11 cellular contexts compared by ENCODE assay signal in the genomic region with DNA sequence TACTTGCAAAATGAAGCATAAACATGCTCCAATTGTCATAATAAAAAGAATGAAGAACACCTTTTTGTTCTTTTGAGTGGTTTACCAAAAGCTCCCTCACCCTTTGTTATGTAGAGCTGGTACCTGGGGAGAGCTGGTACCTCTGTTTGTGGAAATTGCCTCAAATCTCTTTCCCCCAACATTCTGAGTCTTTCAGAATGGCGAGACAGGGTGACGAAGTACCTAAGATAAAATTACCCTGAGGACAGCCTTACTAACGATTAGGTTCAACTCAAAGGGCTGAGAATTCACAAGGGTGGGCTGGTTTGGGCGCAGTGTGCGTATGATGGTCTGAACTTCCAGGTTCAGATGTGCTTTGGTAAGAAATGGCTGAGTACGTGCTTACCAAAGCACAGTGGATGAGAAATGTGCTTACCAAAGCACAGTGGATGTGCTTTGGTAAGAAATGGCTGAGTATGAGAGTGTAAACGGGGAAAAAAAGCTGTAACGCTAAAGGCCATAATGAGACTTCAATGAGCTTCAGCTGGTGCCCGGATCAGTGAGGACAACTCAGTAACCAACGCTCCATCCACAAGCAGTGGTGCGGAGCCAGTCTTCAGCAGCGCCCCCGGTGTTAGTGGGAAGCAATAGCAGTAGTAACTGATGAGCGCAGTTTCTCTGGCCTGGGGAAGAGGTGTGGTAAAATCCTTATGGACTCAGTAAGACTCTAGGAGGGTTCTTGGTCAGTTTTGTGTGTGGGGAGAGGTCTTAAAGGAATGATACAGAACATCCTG.
A peak's percentile ranks its signal among the peaks of the same experiment; 100 is the strongest.
DNase-seq lines count a peak whose midpoint lies in the region; ATAC-seq and TF ChIP-seq lines count a peak whose summit lies in the region.
"Had no signal": no experiment of that assay in that cellular context is flagged by ENCODE, and none has a peak within 500 bp of the region (broad histone marks: within the 10 kb centered on the region; RNA-seq: fewer than 3 reads in every experiment).

No MANE protein-coding gene starts in this region.

- no peak overlapping the region for H2BK15ac ChIP-seq in mesenchymal stem cell (ENCODE audit: low read depth, poor library complexity, severe bottlenecking)

- H3K4me1 ChIP-seq in mesenchymal stem cell (ENCODE audit: control insufficient read depth, insufficient read depth, low read depth, low read length) (peaks cover 7% of the 10 kb centered on the region), gastrocnemius medialis (no peaks in the 10 kb centered on the region)

- WGBS in mesenchymal stem cell = 45% methylated on average over 14 of the region's 14 CpGs

- H3K9ac ChIP-seq in mesenchymal stem cell (ENCODE audit: low read length) = no peak overlapping the region

- H3K4ac ChIP-seq in mesenchymal stem cell (ENCODE audit: low read depth in 1 of 2, low read length in 2 of 2) = no peak overlapping the region

- no peak overlapping the region for H3K4me2 ChIP-seq in mesenchymal stem cell (ENCODE audit: low read length, poor library complexity, severe bottlenecking)

- no peak overlapping the region for H3K18ac ChIP-seq in mesenchymal stem cell (ENCODE audit: low read depth in 1 of 2, low read length in 2 of 2)

- ATAC-seq in GM21529 (IDR thresholded peaks at IDR 0.05; ENCODE audit: unreplicated experiment) = peak; percentile 92
- no peak for ATAC-seq in gastrocnemius medialis
- no peak for ATAC-seq in HG03520 (IDR thresholded peaks at IDR 0.05; ENCODE audit: unreplicated experiment)

- no peak overlapping the region for H4K91ac ChIP-seq in mesenchymal stem cell (ENCODE audit: low read length)

- peak; percentile 68 for TF ChIP-seq CTCF in GM06990 (IDR thresholded peaks at IDR 0.05; ENCODE audit: insufficient read depth, low read length, poor library complexity, severe bottlenecking)
- TF ChIP-seq CTCF in gastrocnemius medialis (IDR thresholded peaks at IDR 0.05 in 4 of 5, conservative IDR thresholded peaks at IDR 0.05 in 1 of 5) = peak in 1 of 5 experiments; percentile 25
- no peak for TF ChIP-seq CTCF in GM20000 (IDR thresholded peaks at IDR 0.05; ENCODE audit: extremely low read depth, missing control alignments)

- in situ Hi-C loops in SK-MEL-5 (cut with HindIII; ENCODE audit: low pct_unique_long_range_greater_than_20kb, low sequenced_read_pairs) = no loop called here
- in situ Hi-C loops in gastrocnemius medialis (cut with MboI; ENCODE audit: low sequenced_read_pairs in 4 of 4) = no loop called here

- H2BK12ac ChIP-seq in mesenchymal stem cell (ENCODE audit: low read length in 2 of 2) = no peak overlapping the region

- H3K79me1 ChIP-seq in mesenchymal stem cell (replicated peaks; ENCODE audit: low read length, poor library complexity, severe bottlenecking) = no peaks in the 10 kb centered on the region

- H3K14ac ChIP-seq in mesenchymal stem cell (ENCODE audit: low read length in 2 of 2) = no peak overlapping the region

- H3K23ac ChIP-seq in mesenchymal stem cell (ENCODE audit: low read length in 2 of 2) = no peak overlapping the region

- no peak for TF ChIP-seq POLR2A in gastrocnemius medialis (IDR thresholded peaks at IDR 0.05)

- H2BK120ac ChIP-seq in mesenchymal stem cell (ENCODE audit: low read depth, low read length) = no peak overlapping the region

- H3K27me3 ChIP-seq in GM06990 (replicated peaks; ENCODE audit: control insufficient read depth, insufficient read depth, low read length) (no peaks in the 10 kb centered on the region; the same call in 1 of the 2 replicates), mesenchymal stem cell (ENCODE audit: control insufficient read depth in 1 of 2, insufficient read depth in 1 of 2, low read length in 2 of 2) (no peaks in the 10 kb centered on the region), gastrocnemius medialis (no peaks in the 10 kb centered on the region)

- H3K9me3 ChIP-seq in mesenchymal stem cell (ENCODE audit: control insufficient read depth, low read length) = no peaks in the 10 kb centered on the region
- no peaks in the 10 kb centered on the region for H3K9me3 ChIP-seq in gastrocnemius medialis

- no peak overlapping the region for H3K4me3 ChIP-seq in GM06990 (replicated peaks; ENCODE audit: low read depth, low read length)
- no peak overlapping the region for H3K4me3 ChIP-seq in mesenchymal stem cell (ENCODE audit: insufficient read depth in 1 of 2, low read depth in 1 of 2, low read length in 2 of 2)
- no peak overlapping the region for H3K4me3 ChIP-seq in gastrocnemius medialis

- no peak overlapping the region for H3K27ac ChIP-seq in mesenchymal stem cell (ENCODE audit: low read length, poor library complexity, severe bottlenecking)
- no peak overlapping the region for H3K27ac ChIP-seq in gastrocnemius medialis
- H3K27ac ChIP-seq: epithelial cell of prostate had no signal

- no peak overlapping the region for H2AK5ac ChIP-seq in mesenchymal stem cell (ENCODE audit: low read length, severe bottlenecking)

- intact Hi-C loops in gastrocnemius medialis (cut with DNase I; ENCODE audit: low total_unique reads) = no loop called here

- no peak overlapping the region for H2AFZ ChIP-seq in mesenchymal stem cell (ENCODE audit: low read depth, low read length)

- no peak overlapping the region for H4K8ac ChIP-seq in mesenchymal stem cell (ENCODE audit: low read length)

- no peak overlapping the region for H2BK5ac ChIP-seq in mesenchymal stem cell (ENCODE audit: low read depth, low read length, poor library complexity, severe bottlenecking)

- H3K36me3 ChIP-seq in GM06990 (ENCODE audit: control insufficient read depth, insufficient read depth, low read length) (no peaks in the 10 kb centered on the region), mesenchymal stem cell (ENCODE audit: control insufficient read depth in 1 of 2, insufficient read depth in 2 of 2, low read depth in 1 of 2, low read length in 2 of 2) (no peaks in the 10 kb centered on the region), gastrocnemius medialis (no peaks in the 10 kb centered on the region)

- no peak for DNase-seq in GM06990 (ENCODE audit: extremely low read depth, insufficient read length)
- DNase-seq in SK-MEL-5 (ENCODE audit: low read depth, low spot score) = peak; percentile 57
- peak; percentile 22 for DNase-seq in mesenchymal stem cell
- no peak for DNase-seq in gastrocnemius medialis
- no peak for DNase-seq in GM20000 (ENCODE audit: low spot score)
- DNase-seq: activated CD8-positive, alpha-beta memory T cell treated with anti-CD3 and anti-CD28 coated beads for 24 hours; NCI-H187; retina had no signal

Comparison
In these comparisons a context has a peak if more than half of its experiments do, and no peak if none do; other contexts are left out.
1. DNase-seq: peak in SK-MEL-5 (single experiment) and mesenchymal stem cell (single experiment); none in GM06990 (single experiment), gastrocnemius medialis (0 of 2) and GM20000 (single experiment).